In genomic region chr5:132270706-132271105, GRCh38 we compare ENCODE assay signal across 19 cellular contexts. TPM values are rescaled to one million over a fixed set of nuclear protein-coding genes. Genes with fewer than 3 reads are reported as not detected.
DNase-seq lines count a peak whose midpoint lies in the region; ATAC-seq and TF ChIP-seq lines count a peak whose summit lies in the region.
"Had no signal": no experiment of that assay in that cellular context is flagged by ENCODE, and none has a peak within 500 bp of the region (broad histone marks: within the 10 kb centered on the region; RNA-seq: fewer than 3 reads in every experiment).

No MANE protein-coding gene starts in this region.

- H3K4me2 ChIP-seq in H9 (ENCODE audit: insufficient read depth, insufficient read length, low read length): no peak overlapping the region
- no peak overlapping the region for H3K4me2 ChIP-seq in parathyroid adenoma (ENCODE audit: low read length)

- no peak overlapping the region for H3K18ac ChIP-seq in H9 (ENCODE audit: insufficient read length, low read depth, low read length)

- no peak overlapping the region for H4K8ac ChIP-seq in H9 (replicated peaks; ENCODE audit: insufficient read length, low read depth, low read length)

- H3K9me3 ChIP-seq in BE2C (no peaks in the 10 kb centered on the region), H9 (ENCODE audit: control insufficient read depth, low read depth, low read length) (no peaks in the 10 kb centered on the region), parathyroid adenoma (ENCODE audit: control insufficient read depth, low read length) (no peaks in the 10 kb centered on the region)
- H3K9me3 ChIP-seq: heart right ventricle, Peyer's patch had no signal

- H2AFZ ChIP-seq in H9 (ENCODE audit: low read length) (no peak overlapping the region), parathyroid adenoma (peak overlapping the region; percentile 84)

- no peak overlapping the region for H3K23ac ChIP-seq in H9 (ENCODE audit: insufficient read length, low read depth, low read length)

- no peak overlapping the region for H2BK5ac ChIP-seq in H9 (ENCODE audit: insufficient read length, low read length)

- ATAC-seq in GM21447 (IDR thresholded peaks at IDR 0.05; ENCODE audit: unreplicated experiment) (no peak), GM19455 (IDR thresholded peaks at IDR 0.05; ENCODE audit: unreplicated experiment) (no peak), foreskin keratinocyte (no peak)
- ATAC-seq in effector memory CD8-positive, alpha-beta T cell (replicated peaks): no peak

- H4K20me1 ChIP-seq in H9 (ENCODE audit: control insufficient read depth, insufficient read depth, insufficient read length): no peaks in the 10 kb centered on the region

- H3K9me3 Mint-ChIP-seq in H9: no peaks in the 10 kb centered on the region
- H3K9me3 Mint-ChIP-seq in effector memory CD8-positive, alpha-beta T cell: no peaks in the 10 kb centered on the region
- H3K9me3 Mint-ChIP-seq: T-helper 1 cell treated with Interleukin-12 subunit alpha and Interleukin-12 subunit beta and Interleukin-4 antibody, amounts not matched to agents 30 μg/mL and 1 μg/mL, for 36 hours; type B pancreatic cell had no signal

- no peak overlapping the region for H2BK20ac ChIP-seq in H9 (ENCODE audit: low read depth, low read length, poor library complexity, severe bottlenecking)

- peaks cover 16% of the 10 kb centered on the region for H3K36me3 ChIP-seq in BE2C
- H3K36me3 ChIP-seq in parathyroid adenoma (ENCODE audit: control insufficient read depth, insufficient read depth, low read length): no peaks in the 10 kb centered on the region

- no peak overlapping the region for H3K4ac ChIP-seq in H9 (ENCODE audit: low read depth, low read length)

- H3K79me1 ChIP-seq in H9 (ENCODE audit: insufficient read depth, low read depth, low read length, poor library complexity, severe bottlenecking): no peaks in the 10 kb centered on the region

- no peaks in the 10 kb centered on the region for H3K79me2 ChIP-seq in H9 (ENCODE audit: insufficient read depth, low read length)
- H3K79me2 ChIP-seq in parathyroid adenoma: no peaks in the 10 kb centered on the region

- no peak overlapping the region for H4K5ac ChIP-seq in H9 (ENCODE audit: insufficient read length, low read depth, low read length)

- TF ChIP-seq CTCF in BE2C (IDR thresholded peaks at IDR 0.05; ENCODE audit: low read depth, low read length) (0 out of 2 replicates have a peak, but pooled peaks have one; percentile 2), H9 (conservative IDR thresholded peaks at IDR 0.05) (no peak), epithelial cell of proximal tubule (conservative IDR thresholded peaks at IDR 0.05; ENCODE audit: low read depth, low read length) (no peak), parathyroid adenoma (IDR thresholded peaks at IDR 0.05) (no peak), foreskin keratinocyte (conservative IDR thresholded peaks at IDR 0.05) (no peak)

- H3K4me1 Mint-ChIP-seq in H9: peaks cover 11 to 21% of the 10 kb centered on the region in 2 experiments
- H3K4me1 Mint-ChIP-seq in effector memory CD8-positive, alpha-beta T cell (ENCODE audit: low read depth in 2 of 2): peaks cover 9 to 12% of the 10 kb centered on the region in 2 donors

- H3K56ac ChIP-seq in H9 (ENCODE audit: insufficient read length, low read depth, low read length): no peak overlapping the region

- no peaks in the 10 kb centered on the region for H3K27me3 Mint-ChIP-seq in H9 (ENCODE audit: low read depth)
- H3K27me3 Mint-ChIP-seq in effector memory CD8-positive, alpha-beta T cell: peaks cover 18 to 37% of the 10 kb centered on the region in 2 donors
- H3K27me3 Mint-ChIP-seq: type B pancreatic cell had no signal

- H3K4me3 ChIP-seq in BE2C (ENCODE audit: low read depth, low read length): no peak overlapping the region
- H3K4me3 ChIP-seq in epithelial cell of proximal tubule (ENCODE audit: low read depth, low read length): peak overlapping the region; percentile 49
- H3K4me3 ChIP-seq in parathyroid adenoma (ENCODE audit: low read depth, low read length): no peak overlapping the region
- H3K4me3 ChIP-seq: coronary artery, Peyer's patch had no signal

- DNase-seq in BE2C (no peak), H9 (peak; percentile 30), epithelial cell of proximal tubule (ENCODE audit: low read depth) (no peak), foreskin keratinocyte (no peak)
- no peak for DNase-seq in effector memory CD8-positive, alpha-beta T cell
- DNase-seq: activated CD4-positive, alpha-beta T cell treated with anti-CD3 and anti-CD28 coated beads, Interleukin-2, amount 50 U/mL, for 1 hour; HCEC 1CT; NCI-H1105 treated with DMSO at 0.1 percent for 48 hours had no signal

- no peak overlapping the region for H2AK5ac ChIP-seq in H9 (ENCODE audit: insufficient read length, low read length)

- no peak overlapping the region for H2BK15ac ChIP-seq in H9 (ENCODE audit: low read depth, low read length)

- H3K27ac ChIP-seq in H9 (ENCODE audit: insufficient read length, low read depth, low read length): no peak overlapping the region
- no peak overlapping the region for H3K27ac ChIP-seq in parathyroid adenoma
- H3K27ac ChIP-seq in foreskin keratinocyte: no peak overlapping the region
- H3K27ac ChIP-seq: C4-2B, Peyer's patch had no signal

- WGBS in H9 (ENCODE audit: extremely low coverage, insufficient read length, low lambda C conversion rate): no CpG with 5 or more reads among the region's 6 CpGs

- peaks cover 2% of the 10 kb centered on the region for H3K23me2 ChIP-seq in H9 (ENCODE audit: insufficient read length, low read depth, low read length, poor library complexity, severe bottlenecking)

- H3K27me3 ChIP-seq in BE2C: no peaks in the 10 kb centered on the region
- H3K27me3 ChIP-seq in H9 (ENCODE audit: insufficient read depth, low read length): no peaks in the 10 kb centered on the region
- H3K27me3 ChIP-seq in parathyroid adenoma (ENCODE audit: control insufficient read depth, insufficient read depth, low read length): no peaks in the 10 kb centered on the region
- no peaks in the 10 kb centered on the region for H3K27me3 ChIP-seq in foreskin keratinocyte
- H3K27me3 ChIP-seq: heart right ventricle, Peyer's patch had no signal

- H3K36me3 Mint-ChIP-seq in H9 (ENCODE audit: insufficient read depth in 1 of 3, low read depth in 3 of 3): peaks cover 0 to 3% (median 1%) of the 10 kb centered on the region in 3 experiments; a peak in 1 of 7 replicates
- H3K36me3 Mint-ChIP-seq in effector memory CD8-positive, alpha-beta T cell (ENCODE audit: insufficient read depth): no peaks in the 10 kb centered on the region

- H4K91ac ChIP-seq in H9 (ENCODE audit: insufficient read length, low read depth, low read length): no peak overlapping the region

- H3K9ac ChIP-seq in H9 (ENCODE audit: extremely low read depth, insufficient read length, low read length): no peak overlapping the region
- H3K9ac ChIP-seq in parathyroid adenoma: no peak overlapping the region

- no peak overlapping the region for H2BK120ac ChIP-seq in H9 (ENCODE audit: low read depth, low read length, poor library complexity, severe bottlenecking)

- no peak overlapping the region; a peak in 1 of 5 replicates for H3K4me3 Mint-ChIP-seq in H9
- no peak overlapping the region for H3K4me3 Mint-ChIP-seq in effector memory CD8-positive, alpha-beta T cell
- H3K4me3 Mint-ChIP-seq: T-helper 1 cell treated with Interleukin-12 subunit alpha and Interleukin-12 subunit beta and Interleukin-4 antibody, amounts not matched to agents 30 μg/mL and 1 μg/mL, for 36 hours; type B pancreatic cell had no signal

- H3K4me1 ChIP-seq in BE2C (peaks cover 18% of the 10 kb centered on the region), H9 (ENCODE audit: insufficient read depth, low read length) (no peaks in the 10 kb centered on the region), parathyroid adenoma (peaks cover 9% of the 10 kb centered on the region), foreskin keratinocyte (peaks cover 8% of the 10 kb centered on the region)

- H3T11ph ChIP-seq in H9 (ENCODE audit: low read length): no peak overlapping the region

- H3K27ac Mint-ChIP-seq in H9: peak overlapping the region in 1 of 3 experiments; percentile 84; a peak in 2 of 7 replicates
- H3K27ac Mint-ChIP-seq in effector memory CD8-positive, alpha-beta T cell: peak overlapping the region in 1 of 2 donors; percentile 52
- H3K27ac Mint-ChIP-seq: T-helper 1 cell treated with Interleukin-12 subunit alpha and Interleukin-12 subunit beta and Interleukin-4 antibody, amounts not matched to agents 30 μg/mL and 1 μg/mL, for 36 hours; type B pancreatic cell had no signal

- H2BK12ac ChIP-seq in H9 (ENCODE audit: insufficient read length, low read depth, low read length): no peak overlapping the region

- no peak overlapping the region for H3K14ac ChIP-seq in H9 (ENCODE audit: insufficient read depth, low read length)

RNA-seq across cellular contexts. Expression of gene PDLIM4, which starts 13.2 kb away (rescaled TPM):
- 101 TPM for polyA plus RNA-seq in BE2C (2012; ENCODE audit: insufficient read depth, insufficient read length, low read depth)
- total RNA-seq in H9 (2021) (7.6 and 12.2 TPM in 2 replicates), epithelial cell of proximal tubule (85.7 and 129 TPM in 2 replicates), foreskin keratinocyte (95.2 and 115 TPM in 2 replicates)
- polyA plus RNA-seq in foreskin keratinocyte: 162 and 190 TPM in 2 replicates
- total RNA-seq: mononuclear cell, NCI-H460 had no signal

RNA-seq across cellular contexts. Expression of gene SLC22A4, which starts 23.5 kb away (rescaled TPM):
- 0.97 TPM for polyA plus RNA-seq in BE2C (2012; ENCODE audit: insufficient read depth, insufficient read length, low read depth)
- total RNA-seq in H9 (2021): 0.70 and 0.72 TPM in 2 replicates
- total RNA-seq in epithelial cell of proximal tubule: 0.75 and 1.6 TPM in 2 replicates
- total RNA-seq in foreskin keratinocyte: 1.4 and 1.7 TPM in 2 replicates
- polyA plus RNA-seq in foreskin keratinocyte: 0.87 and 1.4 TPM in 2 replicates

RNA-seq across cellular contexts. Expression of gene P4HA2, which starts 43.1 kb away (rescaled TPM):
- polyA plus RNA-seq in BE2C (2012; ENCODE audit: insufficient read depth, insufficient read length, low read depth): 20.3 TPM
- total RNA-seq in H9 (2021): 15.1 and 15.3 TPM in 2 replicates
- total RNA-seq in epithelial cell of proximal tubule: 33.6 and 92.0 TPM in 2 replicates
- total RNA-seq in foreskin keratinocyte: 49.9 and 74.4 TPM in 2 replicates
- polyA plus RNA-seq in foreskin keratinocyte: 36.1 and 51.0 TPM in 2 replicates
